Comparison of ENCODE assay signal across 10 cellular contexts in genomic region chr6:117270121-117270959, GRCh38. TPM values are rescaled to one million over a fixed set of nuclear protein-coding genes. Genes with fewer than 3 reads are reported as not detected.
DNase-seq lines count a peak whose midpoint lies in the region; ATAC-seq and TF ChIP-seq lines count a peak whose summit lies in the region.
"Had no signal": no experiment of that assay in that cellular context is flagged by ENCODE, and none has a peak within 500 bp of the region (broad histone marks: within the 10 kb centered on the region; RNA-seq: fewer than 3 reads in every experiment).

No MANE protein-coding gene starts in this region.

- peak overlapping the region; percentile 15 for H2AFZ ChIP-seq in osteoblast (ENCODE audit: low read length)

- H3K27ac Mint-ChIP-seq in naive thymus-derived CD8-positive, alpha-beta T cell = no peak overlapping the region
- H3K27ac Mint-ChIP-seq: naive B cell had no signal

- no peaks in the 10 kb centered on the region for H3K4me1 ChIP-seq in NT2/D1 (ENCODE audit: insufficient read depth, insufficient read length)
- H3K4me1 ChIP-seq in osteoblast (ENCODE audit: insufficient read depth, low read length) = no peaks in the 10 kb centered on the region

- H3K4me2 ChIP-seq in osteoblast (ENCODE audit: insufficient read depth, low read length) = peak overlapping the region; percentile 47

- H3K36me3 ChIP-seq in NT2/D1 (ENCODE audit: insufficient read depth, insufficient read length, low read length) (no peaks in the 10 kb centered on the region), osteoblast (ENCODE audit: insufficient read depth, low read length) (no peaks in the 10 kb centered on the region)

- intact Hi-C loops in Right ventricle myocardium superior (cut with DNase I) = no loop called here

- H3K27me3 Mint-ChIP-seq in naive thymus-derived CD8-positive, alpha-beta T cell = peaks cover 47 to 86% (median 69%) of the 10 kb centered on the region in 5 donors

- no peaks in the 10 kb centered on the region for H3K9me3 Mint-ChIP-seq in naive thymus-derived CD8-positive, alpha-beta T cell

- no peaks in the 10 kb centered on the region for H3K9me3 ChIP-seq in NT2/D1 (ENCODE audit: insufficient read depth, low read length)
- no peaks in the 10 kb centered on the region for H3K9me3 ChIP-seq in osteoblast (ENCODE audit: low read depth, low read length)

- no peaks in the 10 kb centered on the region for H3K36me3 Mint-ChIP-seq in naive thymus-derived CD8-positive, alpha-beta T cell

- no peak for TF ChIP-seq CTCF in osteoblast (IDR thresholded peaks at IDR 0.05; ENCODE audit: extremely low read depth, low read depth, low read length)

- no peaks in the 10 kb centered on the region for H4K20me1 ChIP-seq in osteoblast (ENCODE audit: insufficient read depth, low read length)

- H3K4me3 Mint-ChIP-seq in naive thymus-derived CD8-positive, alpha-beta T cell = peak overlapping the region in 5 of 10 donors; percentile 3 to 51 (median 23)

- H3K4me3 ChIP-seq in NT2/D1 (ENCODE audit: insufficient read length, low read depth) (peak overlapping the region; percentile 43), osteoblast (ENCODE audit: insufficient read depth, low read length) (peak overlapping the region; percentile 33)

- peaks cover 87% of the 10 kb centered on the region for H3K27me3 ChIP-seq in NT2/D1 (ENCODE audit: insufficient read depth, insufficient read length)
- peaks cover 97% of the 10 kb centered on the region for H3K27me3 ChIP-seq in osteoblast (ENCODE audit: insufficient read depth, low read length)

- H3K27ac ChIP-seq in osteoblast (ENCODE audit: low read depth, low read length) = no peak overlapping the region

- peak; percentile 24 for ATAC-seq in Right ventricle myocardium superior (ENCODE audit: poor library complexity)
- no peak for ATAC-seq in naive thymus-derived CD8-positive, alpha-beta T cell
- no peak for ATAC-seq in GM19455 (IDR thresholded peaks at IDR 0.05; ENCODE audit: unreplicated experiment)

- peaks cover 4 to 35% (median 12%) of the 10 kb centered on the region in 4 donors for H3K4me1 Mint-ChIP-seq in naive thymus-derived CD8-positive, alpha-beta T cell

- DNase-seq in EH (ENCODE audit: low read depth) (peak; percentile 8), NT2/D1 (ENCODE audit: low read depth, low spot score) (no peak), Right ventricle myocardium superior (no peak), osteoblast (ENCODE audit: insufficient read length, low spot score, missing footprints) (peak; percentile 85), NCI-H1092 treated with DMSO at 0.1 percent for 48 hours (lab: John Stamatoyannopoulos, UW) (no peak), occipital lobe (lab: John Stamatoyannopoulos, UW) (no peak)
- no peak for DNase-seq in naive thymus-derived CD8-positive, alpha-beta T cell
- DNase-seq: naive B cell had no signal

- no peaks in the 10 kb centered on the region for H3K79me2 ChIP-seq in osteoblast (ENCODE audit: insufficient read depth, low read length)

- POLR2A ChIA-PET in naive thymus-derived CD8-positive, alpha-beta T cell (lab: Charles Lee) = no interaction called here

- H3K9ac ChIP-seq in NT2/D1 (ENCODE audit: insufficient read length, low read depth) = peak overlapping the region; percentile 24

RNA-seq across cellular contexts. Expression of gene VGLL2, which starts 5.0 kb away (rescaled TPM):
- not detected for total RNA-seq in Right ventricle myocardium superior
- not detected in 2 replicates for total RNA-seq in osteoblast
- not detected for total RNA-seq in occipital lobe
- not detected for total RNA-seq in naive thymus-derived CD8-positive, alpha-beta T cell
- polyA plus RNA-seq in naive thymus-derived CD8-positive, alpha-beta T cell = not detected
- total RNA-seq: subcutaneous adipose tissue had no signal

Comparison
In these comparisons a context has a peak if more than half of its experiments do, and no peak if none do; other contexts are left out.
1. DNase-seq: peak in EH (single experiment) and osteoblast (single experiment); none in NT2/D1 (single experiment), Right ventricle myocardium superior (single experiment), NCI-H1092 treated with DMSO at 0.1 percent for 48 hours (single experiment), occipital lobe (single experiment) and naive thymus-derived CD8-positive, alpha-beta T cell (0 of 10).